ENCODE assay signal across 8 cellular contexts in the genomic region with DNA sequence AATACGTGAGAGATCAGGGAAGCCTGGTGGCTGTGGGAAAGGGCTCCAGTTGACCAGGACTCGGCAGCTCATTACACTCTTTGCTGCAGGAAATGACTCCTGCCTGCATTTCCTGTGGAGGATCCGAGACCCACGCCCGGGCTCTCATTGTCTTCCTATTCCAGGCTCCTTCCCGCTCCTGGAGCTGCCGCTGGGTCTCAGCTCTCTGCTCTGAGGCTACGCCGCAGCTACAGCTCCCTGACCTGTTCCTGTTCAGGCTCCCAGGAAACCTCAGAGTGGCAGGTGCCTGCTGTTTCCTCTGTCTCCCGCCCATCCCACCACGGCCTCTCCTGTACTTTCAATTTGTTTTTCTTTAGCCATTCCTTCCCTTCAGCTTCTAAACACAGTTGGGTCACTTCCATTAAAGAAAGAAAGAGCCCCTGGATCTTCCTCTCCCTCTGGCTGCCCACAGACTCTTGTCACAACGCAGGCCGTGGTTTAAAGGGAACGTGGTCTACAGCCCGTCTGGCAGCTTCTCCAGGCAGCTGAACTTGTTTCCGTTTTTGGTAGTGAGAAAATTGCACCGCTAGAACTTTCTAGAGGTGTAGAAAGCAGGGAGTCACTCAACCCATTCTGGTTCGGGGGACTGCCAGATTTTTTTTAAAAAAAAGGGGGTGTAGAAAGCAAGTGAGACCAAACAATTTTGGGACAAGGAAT.
DNase-seq lines count a peak whose midpoint lies in the region; ATAC-seq and TF ChIP-seq lines count a peak whose summit lies in the region.

No MANE protein-coding gene starts in this region.

- H3K4me3 ChIP-seq in SJCRH30: peak overlapping the region; percentile 46
- peak overlapping the region in 9 of 10 donors; percentile 20 to 60 (median 48) for H3K4me3 ChIP-seq in heart right ventricle

- no peaks in the 10 kb centered on the region for H3K9me3 Mint-ChIP-seq in stimulated activated effector memory CD8-positive, alpha-beta T cell treated with anti-CD3 and anti-CD28 coated beads, Interleukin-12 subunit alpha, Interleukin-12 subunit beta, amount 100 ng/mL, for 72 hours

- H3K4me1 Mint-ChIP-seq in stimulated activated effector memory CD8-positive, alpha-beta T cell treated with anti-CD3 and anti-CD28 coated beads, Interleukin-12 subunit alpha, Interleukin-12 subunit beta, amount 100 ng/mL, for 72 hours: peaks cover 25% of the 10 kb centered on the region

- H3K4me1 ChIP-seq in SJCRH30 (no peaks in the 10 kb centered on the region), heart right ventricle (peaks cover 0 to 30% (median 0%) of the 10 kb centered on the region in 9 donors)

- no peaks in the 10 kb centered on the region for H3K36me3 Mint-ChIP-seq in stimulated activated effector memory CD8-positive, alpha-beta T cell treated with anti-CD3 and anti-CD28 coated beads, Interleukin-12 subunit alpha, Interleukin-12 subunit beta, amount 100 ng/mL, for 72 hours

- H3K4me3 Mint-ChIP-seq in stimulated activated effector memory CD8-positive, alpha-beta T cell treated with anti-CD3 and anti-CD28 coated beads, Interleukin-12 subunit alpha, Interleukin-12 subunit beta, amount 100 ng/mL, for 72 hours: peak overlapping the region; percentile 84

- DNase-seq in activated CD4-positive, CD25-positive, alpha-beta regulatory T cell treated with anti-CD3 and anti-CD28 coated beads, Interleukin-2, amount 50 U/mL, for 72 hours: no peak
- peak; percentile 15 to 47 for DNase-seq in SJCRH30
- DNase-seq in heart right ventricle: peak in 1 of 2 donors; percentile 23
- DNase-seq in stimulated activated effector memory CD8-positive, alpha-beta T cell treated with anti-CD3 and anti-CD28 coated beads, Interleukin-12 subunit alpha, Interleukin-12 subunit beta, amount 100 ng/mL, for 72 hours (ENCODE audit: low spot score in 2 of 2): no peak
- DNase-seq in dedifferentiated amniotic fluid mesenchymal stem cell (ENCODE audit: extremely low spot score): no peak
- no peak for DNase-seq in HPDE6-E6E7 (ENCODE audit: extremely low spot score)

- H3K36me3 ChIP-seq in SJCRH30 (no peaks in the 10 kb centered on the region), heart right ventricle (no peaks in the 10 kb centered on the region)

- WGBS in heart right ventricle, 2 donors: 37 to 41% methylated on average over 18 of the region's 18 CpGs

- no peak for TF ChIP-seq CTCF in heart right ventricle (IDR thresholded peaks at IDR 0.05)

- H3K27me3 ChIP-seq in SJCRH30 (no peaks in the 10 kb centered on the region), heart right ventricle (no peaks in the 10 kb centered on the region)

- H3K27ac ChIP-seq in SJCRH30 (no peak overlapping the region), heart right ventricle (peak overlapping the region in 8 of 10 donors; percentile 18 to 82 (median 64))

- ATAC-seq in activated CD4-positive, CD25-positive, alpha-beta regulatory T cell treated with anti-CD3 and anti-CD28 coated beads, Interleukin-2, amount 50 U/mL, for 24 hours: peak; percentile 25 to 40
- ATAC-seq in heart right ventricle (peak; percentile 37 to 86 (median 64)), GM19467 (IDR thresholded peaks at IDR 0.05; ENCODE audit: unreplicated experiment) (no peak)
- peak; percentile 70 for ATAC-seq in stimulated activated effector memory CD8-positive, alpha-beta T cell treated with anti-CD3 and anti-CD28 coated beads, Interleukin-12 subunit alpha, Interleukin-12 subunit beta, amount 100 ng/mL, for 72 hours

- intact Hi-C loops in heart right ventricle (cut with DNase I): loop anchor here in 2 of 10 donors (10.0 kb wide), 1 partner anchor 209 kb away; a partner anchor contains a TSS

- H3K9me3 ChIP-seq in SJCRH30 (replicated peaks) (no peaks in the 10 kb centered on the region), heart right ventricle (no peaks in the 10 kb centered on the region)

- H3K27ac Mint-ChIP-seq in stimulated activated effector memory CD8-positive, alpha-beta T cell treated with anti-CD3 and anti-CD28 coated beads, Interleukin-12 subunit alpha, Interleukin-12 subunit beta, amount 100 ng/mL, for 72 hours: peak overlapping the region; percentile 91

Comparison
In these comparisons a context has a peak if more than half of its experiments do, and no peak if none do; other contexts are left out.
1. DNase-seq: peak in SJCRH30 (2 of 2); none in activated CD4-positive, CD25-positive, alpha-beta regulatory T cell treated with anti-CD3 and anti-CD28 coated beads, Interleukin-2, amount 50 U/mL, for 72 hours (single experiment), stimulated activated effector memory CD8-positive, alpha-beta T cell treated with anti-CD3 and anti-CD28 coated beads, Interleukin-12 subunit alpha, Interleukin-12 subunit beta, amount 100 ng/mL, for 72 hours (0 of 2), dedifferentiated amniotic fluid mesenchymal stem cell (single experiment) and HPDE6-E6E7 (single experiment).